ENCODE assay signal across 12 cellular contexts in genomic region chr22:19035474-19036228, GRCh38.
A peak's percentile ranks its signal among the peaks of the same experiment; 100 is the strongest.
DNase-seq lines count a peak whose midpoint lies in the region; ATAC-seq and FAIRE-seq lines count a peak whose summit lies in the region.
"Had no signal": no experiment of that assay in that cellular context is flagged by ENCODE, and none has a peak within 500 bp of the region (broad histone marks: within the 10 kb centered on the region; RNA-seq: fewer than 3 reads in every experiment).

No MANE protein-coding gene starts in this region.

- H3K27me3 ChIP-seq in small intestine (ENCODE audit: control insufficient read depth in 2 of 2, insufficient read depth in 2 of 2, low read length in 2 of 2) = peaks cover 0 to under 1% of the 10 kb centered on the region in 2 donors

- peak; percentile 13 for ATAC-seq in esophagus mucosa
- no peak for ATAC-seq in GM19455 (IDR thresholded peaks at IDR 0.05; ENCODE audit: unreplicated experiment)

- H3K4me3 ChIP-seq in small intestine (ENCODE audit: low read depth in 1 of 2, low read length in 2 of 2) = no peak overlapping the region
- H3K4me3 ChIP-seq: BLaER1 had no signal

- H3K9me3 ChIP-seq in small intestine (ENCODE audit: control insufficient read depth, low read depth) = no peaks in the 10 kb centered on the region
- H3K9me3 ChIP-seq: BLaER1 had no signal

- no peaks in the 10 kb centered on the region for H3K4me1 ChIP-seq in small intestine (ENCODE audit: control insufficient read depth in 2 of 2, insufficient read depth in 1 of 2, low read depth in 1 of 2, low read length in 1 of 2)

- no peak overlapping the region for H3K27ac ChIP-seq in small intestine (ENCODE audit: low read depth in 1 of 2, low read length in 1 of 2)
- H3K27ac ChIP-seq: BLaER1 had no signal

- WGBS in small intestine, 3 donors = 32 to 45% (median 43%) methylated on average over 13 to 14 of the region's 14 CpGs

- peaks cover 3 to 4% of the 10 kb centered on the region in 2 donors for H3K36me3 ChIP-seq in small intestine (ENCODE audit: control insufficient read depth in 2 of 2, insufficient read depth in 2 of 2, low read length in 2 of 2)

- peak; percentile 52 for DNase-seq in NCI-H82 (lab: John Stamatoyannopoulos, UW)
- DNase-seq in NCI-H82 treated with DMSO at 0.1 percent for 48 hours (lab: John Stamatoyannopoulos, UW; ENCODE audit: unreplicated experiment) = no peak
- peak; percentile 50 for DNase-seq in NCI-H69 (lab: John Stamatoyannopoulos, UW)
- DNase-seq in retina = peak; percentile 23
- no peak for DNase-seq in small intestine
- no peak for DNase-seq in GM19238 (ENCODE audit: insufficient read length, low spot score)
- DNase-seq: effector CD4-positive, alpha-beta T cell; mammary epithelial cell; stimulated activated CD4-positive, alpha-beta T cell treated with anti-CD3 and anti-CD28 coated beads, Interleukin-1b, Interleukin-23, amount 100 ng/mL, for 48 hours had no signal

- FAIRE-seq in small intestine (lab: Jason Lieb, UNC) = no peak

Comparison
In these comparisons a context has a peak if more than half of its experiments do, and no peak if none do; other contexts are left out.
1. DNase-seq: peak in NCI-H82 (single experiment), NCI-H69 (single experiment) and retina (single experiment); none in NCI-H82 treated with DMSO at 0.1 percent for 48 hours (single experiment), small intestine (single experiment) and GM19238 (single experiment).